1 cellular context compared by ENCODE assay signal in the genomic region with DNA sequence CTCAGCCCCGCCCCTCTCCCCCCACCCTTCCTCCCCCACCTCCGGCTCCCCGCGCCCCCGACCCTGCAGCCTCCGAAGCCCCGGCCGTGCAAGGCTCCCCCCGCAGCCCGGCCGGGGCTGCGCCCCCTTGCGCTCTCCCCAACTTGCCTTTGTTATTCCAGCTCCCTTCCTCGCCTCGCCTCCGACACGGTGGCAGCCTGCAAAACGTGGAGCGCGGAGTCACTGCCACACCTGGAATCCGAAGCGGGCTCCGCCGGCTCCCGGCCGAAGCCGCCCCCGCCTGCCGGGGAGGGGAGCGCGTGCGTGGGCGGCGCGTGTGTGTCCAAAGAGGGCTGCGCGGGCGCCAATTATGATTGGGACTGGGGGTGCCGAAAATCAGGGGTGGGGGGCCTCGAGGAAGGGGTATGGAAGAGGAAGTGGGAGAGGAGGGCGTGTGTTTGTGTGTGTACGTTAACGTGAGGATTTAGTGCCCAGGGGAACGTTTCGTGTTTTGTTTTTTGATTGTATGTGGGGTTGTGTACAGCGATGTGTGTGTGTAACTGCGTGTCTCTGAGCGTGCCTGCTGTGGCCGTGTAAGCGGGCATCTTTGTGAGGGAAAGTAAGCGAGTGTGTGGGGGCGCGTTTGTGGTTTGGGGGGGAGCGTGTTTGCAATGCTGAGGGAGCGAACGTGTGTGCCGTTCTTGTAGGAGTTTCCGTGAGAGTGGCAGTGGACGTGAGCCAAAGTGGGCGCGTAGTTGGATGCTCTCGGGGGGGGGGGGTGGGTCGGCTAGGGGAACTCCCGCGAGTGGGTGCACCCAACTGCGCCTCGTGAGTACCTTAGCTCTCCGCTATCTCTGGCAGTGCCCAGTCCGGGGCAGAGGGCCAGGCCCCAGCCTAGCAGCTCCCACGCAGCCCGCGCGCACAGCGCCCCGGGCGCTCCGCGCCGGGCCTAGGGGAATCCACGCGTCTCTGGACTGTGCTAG.
TF ChIP-seq lines count a peak whose summit lies in the region.

No MANE protein-coding gene starts in this region.

TF ChIP-seq in K562, 482 proteins besides CTCF, POLR2A, EP300 and RAD21 (continued from another document and continues in another):
- TF ChIP-seq, protein P1, sequence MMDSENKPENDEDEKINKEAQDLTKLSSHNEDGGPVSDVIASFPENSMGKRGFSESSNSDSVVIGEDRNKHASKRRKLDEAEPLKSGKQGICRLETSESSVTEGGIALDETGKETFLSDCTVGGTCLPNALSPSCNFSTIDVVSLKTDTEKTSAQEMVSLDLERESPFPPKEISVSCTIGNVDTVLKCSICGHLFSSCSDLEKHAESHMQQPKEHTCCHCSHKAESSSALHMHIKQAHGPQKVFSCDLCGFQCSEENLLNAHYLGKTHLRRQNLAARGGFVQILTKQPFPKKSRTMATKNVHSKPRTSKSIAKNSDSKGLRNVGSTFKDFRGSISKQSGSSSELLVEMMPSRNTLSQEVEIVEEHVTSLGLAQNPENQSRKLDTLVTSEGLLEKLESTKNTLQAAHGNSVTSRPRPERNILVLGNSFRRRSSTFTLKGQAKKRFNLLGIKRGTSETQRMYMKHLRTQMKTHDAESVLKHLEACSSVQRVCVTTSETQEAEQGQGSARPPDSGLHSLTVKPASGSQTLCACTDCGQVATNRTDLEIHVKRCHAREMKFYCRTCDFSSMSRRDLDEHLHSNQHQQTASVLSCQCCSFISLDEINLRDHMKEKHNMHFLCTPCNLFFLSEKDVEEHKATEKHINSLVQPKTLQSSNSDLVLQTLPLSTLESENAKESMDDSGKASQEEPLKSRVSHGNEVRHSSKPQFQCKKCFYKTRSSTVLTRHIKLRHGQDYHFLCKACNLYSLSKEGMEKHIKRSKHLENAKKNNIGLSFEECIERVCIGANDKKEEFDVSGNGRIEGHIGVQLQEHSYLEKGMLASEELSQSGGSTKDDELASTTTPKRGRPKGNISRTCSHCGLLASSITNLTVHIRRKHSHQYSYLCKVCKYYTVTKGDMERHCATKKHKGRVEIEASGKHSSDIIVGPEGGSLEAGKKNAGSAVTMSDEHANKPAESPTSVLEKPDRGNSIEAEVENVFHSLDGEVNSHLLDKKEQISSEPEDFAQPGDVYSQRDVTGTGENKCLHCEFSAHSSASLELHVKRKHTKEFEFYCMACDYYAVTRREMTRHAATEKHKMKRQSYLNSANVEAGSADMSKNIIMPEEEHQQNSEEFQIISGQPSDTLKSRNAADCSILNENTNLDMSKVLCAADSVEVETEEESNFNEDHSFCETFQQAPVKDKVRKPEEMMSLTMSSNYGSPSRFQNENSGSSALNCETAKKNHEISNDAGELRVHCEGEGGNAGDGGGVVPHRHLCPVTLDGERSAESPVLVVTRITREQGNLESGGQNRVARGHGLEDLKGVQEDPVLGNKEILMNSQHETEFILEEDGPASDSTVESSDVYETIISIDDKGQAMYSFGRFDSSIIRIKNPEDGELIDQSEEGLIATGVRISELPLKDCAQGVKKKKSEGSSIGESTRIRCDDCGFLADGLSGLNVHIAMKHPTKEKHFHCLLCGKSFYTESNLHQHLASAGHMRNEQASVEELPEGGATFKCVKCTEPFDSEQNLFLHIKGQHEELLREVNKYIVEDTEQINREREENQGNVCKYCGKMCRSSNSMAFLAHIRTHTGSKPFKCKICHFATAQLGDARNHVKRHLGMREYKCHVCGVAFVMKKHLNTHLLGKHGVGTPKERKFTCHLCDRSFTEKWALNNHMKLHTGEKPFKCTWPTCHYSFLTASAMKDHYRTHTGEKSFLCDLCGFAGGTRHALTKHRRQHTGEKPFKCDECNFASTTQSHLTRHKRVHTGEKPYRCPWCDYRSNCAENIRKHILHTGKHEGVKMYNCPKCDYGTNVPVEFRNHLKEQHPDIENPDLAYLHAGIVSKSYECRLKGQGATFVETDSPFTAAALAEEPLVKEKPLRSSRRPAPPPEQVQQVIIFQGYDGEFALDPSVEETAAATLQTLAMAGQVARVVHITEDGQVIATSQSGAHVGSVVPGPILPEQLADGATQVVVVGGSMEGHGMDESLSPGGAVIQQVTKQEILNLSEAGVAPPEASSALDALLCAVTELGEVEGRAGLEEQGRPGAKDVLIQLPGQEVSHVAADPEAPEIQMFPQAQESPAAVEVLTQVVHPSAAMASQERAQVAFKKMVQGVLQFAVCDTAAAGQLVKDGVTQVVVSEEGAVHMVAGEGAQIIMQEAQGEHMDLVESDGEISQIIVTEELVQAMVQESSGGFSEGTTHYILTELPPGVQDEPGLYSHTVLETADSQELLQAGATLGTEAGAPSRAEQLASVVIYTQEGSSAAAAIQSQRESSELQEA (IDR thresholded peaks at IDR 0.05; ENCODE audit: low read depth): peak; percentile 47; the same call in 1 of the 2 replicates
- TF ChIP-seq, protein P2, sequence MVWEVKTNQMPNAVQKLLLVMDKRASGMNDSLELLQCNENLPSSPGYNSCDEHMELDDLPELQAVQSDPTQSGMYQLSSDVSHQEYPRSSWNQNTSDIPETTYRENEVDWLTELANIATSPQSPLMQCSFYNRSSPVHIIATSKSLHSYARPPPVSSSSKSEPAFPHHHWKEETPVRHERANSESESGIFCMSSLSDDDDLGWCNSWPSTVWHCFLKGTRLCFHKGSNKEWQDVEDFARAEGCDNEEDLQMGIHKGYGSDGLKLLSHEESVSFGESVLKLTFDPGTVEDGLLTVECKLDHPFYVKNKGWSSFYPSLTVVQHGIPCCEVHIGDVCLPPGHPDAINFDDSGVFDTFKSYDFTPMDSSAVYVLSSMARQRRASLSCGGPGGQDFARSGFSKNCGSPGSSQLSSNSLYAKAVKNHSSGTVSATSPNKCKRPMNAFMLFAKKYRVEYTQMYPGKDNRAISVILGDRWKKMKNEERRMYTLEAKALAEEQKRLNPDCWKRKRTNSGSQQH (CRISPR knock-in tag; IDR thresholded peaks at IDR 0.05): peak; percentile 47; the same call in 1 of the 2 replicates
- TF ChIP-seq ZNF408 (CRISPR knock-in tag; IDR thresholded peaks at IDR 0.05; ENCODE audit: low read depth) (no peak), GABPA (tag; conservative IDR thresholded peaks at IDR 0.05; ENCODE audit: low read depth) (no peak), ZBTB8A (IDR thresholded peaks at IDR 0.05; ENCODE audit: partially characterized antibody) (no peak), CBFA2T3 (IDR thresholded peaks at IDR 0.05) (peak; percentile 50), HDAC6 (IDR thresholded peaks at IDR 0.05; ENCODE audit: low read depth, low read length) (peak; percentile 53; the same call in 1 of the 2 replicates), NCOA6 (IDR thresholded peaks at IDR 0.05) (no peak), ILK (tag; IDR thresholded peaks at IDR 0.05; ENCODE audit: borderline replicate concordance, low read depth) (no peak), NFE2 (IDR thresholded peaks at IDR 0.05; ENCODE audit: low read depth) (peak; percentile 32; the same call in 1 of the 2 replicates), MTA1 (IDR thresholded peaks at IDR 0.05; ENCODE audit: borderline replicate concordance) (peak; percentile 79), MCM2 (IDR thresholded peaks at IDR 0.05; ENCODE audit: low read depth) (no peak), SAFB (IDR thresholded peaks at IDR 0.05; ENCODE audit: borderline replicate concordance, low read depth, low read length) (peak; percentile 93), ZNF184 (CRISPR knock-in tag; IDR thresholded peaks at IDR 0.05) (no peak), ZNF696 (CRISPR knock-in tag; conservative IDR thresholded peaks at IDR 0.05) (no peak), ZNF133 (CRISPR knock-in tag; IDR thresholded peaks at IDR 0.05) (no peak), SPI1 (IDR thresholded peaks at IDR 0.05; ENCODE audit: borderline replicate concordance, low read depth, low read length) (peak; percentile 80), FOS (IDR thresholded peaks at IDR 0.05; ENCODE audit: extremely low read depth, insufficient read length) (no peak), ELF2 (CRISPR knock-in tag; IDR thresholded peaks at IDR 0.05) (no peak), SAFB2 (IDR thresholded peaks at IDR 0.05; ENCODE audit: borderline replicate concordance, low read depth, low read length, severe bottlenecking) (no peak), MCM5 (IDR thresholded peaks at IDR 0.05; ENCODE audit: low read depth) (no peak), TAF7 (tag; IDR thresholded peaks at IDR 0.05) (no peak), IRF2 (CRISPR knock-in tag; IDR thresholded peaks at IDR 0.05) (no peak), PHF20 (IDR thresholded peaks at IDR 0.05; ENCODE audit: partially characterized antibody) (peak; percentile 64), KDM5B (IDR thresholded peaks at IDR 0.05; ENCODE audit: insufficient replicate concordance, low read depth, low read length) (peak; percentile 21), ZNF583 (CRISPR knock-in tag; IDR thresholded peaks at IDR 0.05) (no peak), DDX20 (tag; IDR thresholded peaks at IDR 0.05; ENCODE audit: low read depth) (no peak), JUND (IDR thresholded peaks at IDR 0.05; ENCODE audit: borderline replicate concordance, low read depth, low read length) (peak; percentile 65; the same call in 1 of the 2 replicates), JUND (tag; IDR thresholded peaks at IDR 0.05; ENCODE audit: borderline replicate concordance, low read depth, low read length) (peak; percentile 43; the same call in 1 of the 3 replicates), ETV5 (CRISPR knock-in tag; IDR thresholded peaks at IDR 0.05; ENCODE audit: low read depth) (no peak; the same call in 1 of the 2 replicates), ETV1 (tag; conservative IDR thresholded peaks at IDR 0.05; ENCODE audit: low read depth) (no peak), ZNF644 (tag; IDR thresholded peaks at IDR 0.05; ENCODE audit: low read depth) (no peak), FOXK2 (conservative IDR thresholded peaks at IDR 0.05 in 1 of 2, IDR thresholded peaks at IDR 0.05 in 1 of 2; ENCODE audit: low read depth in 2 of 2) (peak; percentile 67), FOXP1 (CRISPR knock-in tag; IDR thresholded peaks at IDR 0.05) (peak; percentile 42; the same call in 1 of the 2 replicates), KDM4B (IDR thresholded peaks at IDR 0.05; ENCODE audit: borderline replicate concordance in 2 of 2, low read depth in 1 of 2) (no peak), ZNF311 (CRISPR knock-in tag; IDR thresholded peaks at IDR 0.05) (no peak), CREBBP (IDR thresholded peaks at IDR 0.05; ENCODE audit: low read depth, low read length) (no peak)
- TF ChIP-seq, protein P3, sequence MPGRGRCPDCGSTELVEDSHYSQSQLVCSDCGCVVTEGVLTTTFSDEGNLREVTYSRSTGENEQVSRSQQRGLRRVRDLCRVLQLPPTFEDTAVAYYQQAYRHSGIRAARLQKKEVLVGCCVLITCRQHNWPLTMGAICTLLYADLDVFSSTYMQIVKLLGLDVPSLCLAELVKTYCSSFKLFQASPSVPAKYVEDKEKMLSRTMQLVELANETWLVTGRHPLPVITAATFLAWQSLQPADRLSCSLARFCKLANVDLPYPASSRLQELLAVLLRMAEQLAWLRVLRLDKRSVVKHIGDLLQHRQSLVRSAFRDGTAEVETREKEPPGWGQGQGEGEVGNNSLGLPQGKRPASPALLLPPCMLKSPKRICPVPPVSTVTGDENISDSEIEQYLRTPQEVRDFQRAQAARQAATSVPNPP (IDR thresholded peaks at IDR 0.05; ENCODE audit: borderline replicate concordance, insufficient read depth, insufficient read length): no peak
- TF ChIP-seq, protein P4, sequence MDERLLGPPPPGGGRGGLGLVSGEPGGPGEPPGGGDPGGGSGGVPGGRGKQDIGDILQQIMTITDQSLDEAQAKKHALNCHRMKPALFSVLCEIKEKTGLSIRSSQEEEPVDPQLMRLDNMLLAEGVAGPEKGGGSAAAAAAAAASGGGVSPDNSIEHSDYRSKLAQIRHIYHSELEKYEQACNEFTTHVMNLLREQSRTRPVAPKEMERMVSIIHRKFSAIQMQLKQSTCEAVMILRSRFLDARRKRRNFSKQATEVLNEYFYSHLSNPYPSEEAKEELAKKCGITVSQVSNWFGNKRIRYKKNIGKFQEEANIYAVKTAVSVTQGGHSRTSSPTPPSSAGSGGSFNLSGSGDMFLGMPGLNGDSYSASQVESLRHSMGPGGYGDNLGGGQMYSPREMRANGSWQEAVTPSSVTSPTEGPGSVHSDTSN (CRISPR knock-in tag; IDR thresholded peaks at IDR 0.05; ENCODE audit: low read depth): no peak
- TF ChIP-seq, protein P4 (tag; conservative IDR thresholded peaks at IDR 0.05; ENCODE audit: low read depth): no peak
- TF ChIP-seq, protein P5, sequence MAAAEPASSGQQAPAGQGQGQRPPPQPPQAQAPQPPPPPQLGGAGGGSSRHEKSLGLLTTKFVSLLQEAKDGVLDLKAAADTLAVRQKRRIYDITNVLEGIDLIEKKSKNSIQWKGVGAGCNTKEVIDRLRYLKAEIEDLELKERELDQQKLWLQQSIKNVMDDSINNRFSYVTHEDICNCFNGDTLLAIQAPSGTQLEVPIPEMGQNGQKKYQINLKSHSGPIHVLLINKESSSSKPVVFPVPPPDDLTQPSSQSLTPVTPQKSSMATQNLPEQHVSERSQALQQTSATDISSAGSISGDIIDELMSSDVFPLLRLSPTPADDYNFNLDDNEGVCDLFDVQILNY (CRISPR knock-in tag; IDR thresholded peaks at IDR 0.05): no peak
- TF ChIP-seq, protein P6, sequence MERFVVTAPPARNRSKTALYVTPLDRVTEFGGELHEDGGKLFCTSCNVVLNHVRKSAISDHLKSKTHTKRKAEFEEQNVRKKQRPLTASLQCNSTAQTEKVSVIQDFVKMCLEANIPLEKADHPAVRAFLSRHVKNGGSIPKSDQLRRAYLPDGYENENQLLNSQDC (CRISPR knock-in tag; IDR thresholded peaks at IDR 0.05): peak; percentile 96; the same call in 1 of the 2 replicates
- TF ChIP-seq, protein P7, sequence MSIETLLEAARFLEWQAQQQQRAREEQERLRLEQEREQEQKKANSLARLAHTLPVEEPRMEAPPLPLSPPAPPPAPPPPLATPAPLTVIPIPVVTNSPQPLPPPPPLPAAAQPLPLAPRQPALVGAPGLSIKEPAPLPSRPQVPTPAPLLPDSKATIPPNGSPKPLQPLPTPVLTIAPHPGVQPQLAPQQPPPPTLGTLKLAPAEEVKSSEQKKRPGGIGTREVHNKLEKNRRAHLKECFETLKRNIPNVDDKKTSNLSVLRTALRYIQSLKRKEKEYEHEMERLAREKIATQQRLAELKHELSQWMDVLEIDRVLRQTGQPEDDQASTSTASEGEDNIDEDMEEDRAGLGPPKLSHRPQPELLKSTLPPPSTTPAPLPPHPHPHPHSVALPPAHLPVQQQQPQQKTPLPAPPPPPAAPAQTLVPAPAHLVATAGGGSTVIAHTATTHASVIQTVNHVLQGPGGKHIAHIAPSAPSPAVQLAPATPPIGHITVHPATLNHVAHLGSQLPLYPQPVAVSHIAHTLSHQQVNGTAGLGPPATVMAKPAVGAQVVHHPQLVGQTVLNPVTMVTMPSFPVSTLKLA (conservative IDR thresholded peaks at IDR 0.05): peak; percentile 87 to 93
